In genomic region chr11:82270870-82271269, GRCh38 we compare ENCODE assay signal across 37 cellular contexts.
"Had no signal": no experiment of that assay in that cellular context is flagged by ENCODE, and none has a peak within 500 bp of the region (broad histone marks: within the 10 kb centered on the region; RNA-seq: fewer than 3 reads in every experiment).

No MANE protein-coding gene starts in this region.

- H3K36me3 ChIP-seq: adrenal gland, esophagus muscularis mucosa, gastrocnemius medialis, heart left ventricle, WERI-Rb-1 had no signal

- H3K27me3 ChIP-seq: adrenal gland, body of pancreas, esophagus muscularis mucosa, foreskin keratinocyte, gastrocnemius medialis, heart left ventricle had no signal

- H3K27ac ChIP-seq: adrenal gland, body of pancreas, esophagus muscularis mucosa, foreskin keratinocyte, gastrocnemius medialis, heart left ventricle, WERI-Rb-1 had no signal

- H3K9me3 Mint-ChIP-seq: activated CD4-positive, alpha-beta memory T cell treated with anti-CD3 and anti-CD28 coated beads for 36 hours; activated CD4-positive, alpha-beta T cell treated with anti-CD3 and anti-CD28 coated beads, Interleukin-2, amount 10 ng/mL, durations not matched to agents 24 days and 14 days; activated naive CD4-positive, alpha-beta T cell treated with anti-CD3 and anti-CD28 coated beads for 36 hours; activated naive CD4-positive, alpha-beta T cell treated with anti-CD3 and anti-CD28 coated beads, Interleukin-2, amount 50 U/mL, for 24 hours; activated naive CD8-positive, alpha-beta T cell treated with anti-CD3 and anti-CD28 coated beads for 36 hours; activated T-helper 1 cell treated with anti-CD3 and anti-CD28 coated beads, Interleukin-12 subunit alpha, Interleukin-12 subunit beta, Interleukin-2, Interleukin-4 antibody, amounts not matched to agents 30 ng/mL and 10 ng/mL and 1 ng/mL, durations not matched to agents 14 hours and 24 hours and 36 hours; activated T-helper 2 cell treated with anti-CD3 and anti-CD28 coated beads, Interferon-gamma antibody, Interleukin-2, Interleukin-4, amounts not matched to agents 10 μg/mL and 5 μg/mL and 100 μg/mL, durations not matched to agents 14 hours and 24 hours and 36 hours; T-helper 2 cell treated with Interferon-gamma antibody and Interleukin-4, amounts not matched to agents 5 μg/mL and 100 μg/mL, for 36 hours had no signal

- FAIRE-seq: colon had no signal

- ATAC-seq: activated CD4-positive, alpha-beta T cell treated with anti-CD3 and anti-CD28 coated beads for 36 hours; activated CD8-positive, alpha-beta memory T cell treated with anti-CD3 and anti-CD28 coated beads, Interleukin-2, amount 10 ng/mL, durations not matched to agents 7 days and 5 days; activated CD8-positive, alpha-beta T cell treated with anti-CD3 and anti-CD28 coated beads, Interleukin-2, amount 10 ng/mL, durations not matched to agents 7 days and 5 days; activated naive CD8-positive, alpha-beta T cell treated with anti-CD3 and anti-CD28 coated beads, Interleukin-2, amount 50 U/mL, for 24 hours; body of pancreas; effector memory CD8-positive, alpha-beta T cell; foreskin keratinocyte; gastrocnemius medialis; heart left ventricle; T-helper 17 cell had no signal

- H3K9me3 ChIP-seq: adrenal gland, body of pancreas, esophagus muscularis mucosa, gastrocnemius medialis, heart left ventricle had no signal

- H3K4me3 Mint-ChIP-seq: activated CD4-positive, alpha-beta memory T cell treated with anti-CD3 and anti-CD28 coated beads for 36 hours; activated CD4-positive, alpha-beta T cell treated with anti-CD3 and anti-CD28 coated beads for 36 hours; activated CD4-positive, alpha-beta T cell treated with anti-CD3 and anti-CD28 coated beads, Interleukin-2, amount 10 ng/mL, durations not matched to agents 24 days and 14 days; activated CD8-positive, alpha-beta memory T cell treated with anti-CD3 and anti-CD28 coated beads, Interleukin-2, amount 10 ng/mL, durations not matched to agents 7 days and 5 days; activated CD8-positive, alpha-beta T cell treated with anti-CD3 and anti-CD28 coated beads, Interleukin-2, amount 10 ng/mL, durations not matched to agents 7 days and 5 days; activated naive CD4-positive, alpha-beta T cell treated with anti-CD3 and anti-CD28 coated beads for 36 hours; activated naive CD4-positive, alpha-beta T cell treated with anti-CD3 and anti-CD28 coated beads, Interleukin-2, amount 50 U/mL, for 24 hours; activated naive CD8-positive, alpha-beta T cell treated with anti-CD3 and anti-CD28 coated beads for 36 hours; activated naive CD8-positive, alpha-beta T cell treated with anti-CD3 and anti-CD28 coated beads, Interleukin-2, amount 50 U/mL, for 24 hours; activated T-helper 1 cell treated with anti-CD3 and anti-CD28 coated beads, Interleukin-12 subunit alpha, Interleukin-12 subunit beta, Interleukin-2, Interleukin-4 antibody, amounts not matched to agents 30 ng/mL and 10 ng/mL and 1 ng/mL, durations not matched to agents 14 hours and 24 hours and 36 hours; effector memory CD8-positive, alpha-beta T cell; T-helper 17 cell; T-helper 2 cell treated with Interferon-gamma antibody and Interleukin-4, amounts not matched to agents 5 μg/mL and 100 μg/mL, for 36 hours had no signal

- H3K27me3 Mint-ChIP-seq: activated CD4-positive, alpha-beta T cell treated with anti-CD3 and anti-CD28 coated beads, Interleukin-2, amount 10 ng/mL, durations not matched to agents 24 days and 14 days; activated CD8-positive, alpha-beta memory T cell treated with anti-CD3 and anti-CD28 coated beads, Interleukin-2, amount 10 ng/mL, durations not matched to agents 7 days and 5 days; activated naive CD8-positive, alpha-beta T cell treated with anti-CD3 and anti-CD28 coated beads, Interleukin-2, amount 50 U/mL, for 24 hours; effector memory CD8-positive, alpha-beta T cell; T-helper 17 cell had no signal

- H3K4me1 ChIP-seq: adrenal gland, body of pancreas, esophagus muscularis mucosa, foreskin keratinocyte, gastrocnemius medialis, heart left ventricle had no signal

- H3K27ac Mint-ChIP-seq: activated CD4-positive, alpha-beta memory T cell treated with anti-CD3 and anti-CD28 coated beads for 36 hours; activated CD4-positive, alpha-beta T cell treated with anti-CD3 and anti-CD28 coated beads for 36 hours; activated CD4-positive, alpha-beta T cell treated with anti-CD3 and anti-CD28 coated beads, Interleukin-2, amount 10 ng/mL, durations not matched to agents 24 days and 14 days; activated CD8-positive, alpha-beta memory T cell treated with anti-CD3 and anti-CD28 coated beads, Interleukin-2, amount 10 ng/mL, durations not matched to agents 7 days and 5 days; activated CD8-positive, alpha-beta T cell treated with anti-CD3 and anti-CD28 coated beads, Interleukin-2, amount 10 ng/mL, durations not matched to agents 7 days and 5 days; activated naive CD4-positive, alpha-beta T cell treated with anti-CD3 and anti-CD28 coated beads for 36 hours; activated naive CD4-positive, alpha-beta T cell treated with anti-CD3 and anti-CD28 coated beads, Interleukin-2, amount 50 U/mL, for 24 hours; activated naive CD8-positive, alpha-beta T cell treated with anti-CD3 and anti-CD28 coated beads for 36 hours; activated naive CD8-positive, alpha-beta T cell treated with anti-CD3 and anti-CD28 coated beads, Interleukin-2, amount 50 U/mL, for 24 hours; activated T-helper 1 cell treated with anti-CD3 and anti-CD28 coated beads, Interleukin-12 subunit alpha, Interleukin-12 subunit beta, Interleukin-2, Interleukin-4 antibody, amounts not matched to agents 30 ng/mL and 10 ng/mL and 1 ng/mL, durations not matched to agents 14 hours and 24 hours and 36 hours; activated T-helper 2 cell treated with anti-CD3 and anti-CD28 coated beads, Interferon-gamma antibody, Interleukin-2, Interleukin-4, amounts not matched to agents 10 μg/mL and 5 μg/mL and 100 μg/mL, durations not matched to agents 14 hours and 24 hours and 36 hours; effector memory CD8-positive, alpha-beta T cell; T-helper 17 cell; T-helper 2 cell treated with Interferon-gamma antibody and Interleukin-4, amounts not matched to agents 5 μg/mL and 100 μg/mL, for 36 hours had no signal

- DNase-seq: activated CD4-positive, alpha-beta memory T cell treated with anti-CD3 and anti-CD28 coated beads for 36 hours; activated CD4-positive, alpha-beta T cell treated with anti-CD3 and anti-CD28 coated beads for 36 hours; activated CD4-positive, alpha-beta T cell treated with anti-CD3 and anti-CD28 coated beads, Interleukin-2, amount 10 ng/mL, durations not matched to agents 24 days and 14 days; activated CD4-positive, CD25-positive, alpha-beta regulatory T cell; activated CD4-positive, CD25-positive, alpha-beta regulatory T cell treated with anti-CD3 and anti-CD28 coated beads, Interleukin-2, amount 50 U/mL, for 72 hours; activated CD8-positive, alpha-beta memory T cell treated with anti-CD3 and anti-CD28 coated beads, Interleukin-2, amount 10 ng/mL, durations not matched to agents 7 days and 5 days; activated CD8-positive, alpha-beta memory T cell treated with anti-CD3 and anti-CD28 coated beads, Interleukin-2, amount 50 U/mL, for 4 hours; activated CD8-positive, alpha-beta T cell treated with anti-CD3 and anti-CD28 coated beads, Interleukin-2, amount 10 ng/mL, durations not matched to agents 7 days and 5 days; activated effector memory CD4-positive, alpha-beta T cell treated with anti-CD3 and anti-CD28 coated beads, Interleukin-2, amount 50 U/mL, for 16 hours; activated naive CD4-positive, alpha-beta T cell treated with anti-CD3 and anti-CD28 coated beads for 36 hours; activated naive CD8-positive, alpha-beta T cell treated with anti-CD3 and anti-CD28 coated beads for 36 hours; activated naive CD8-positive, alpha-beta T cell treated with anti-CD3 and anti-CD28 coated beads, Interleukin-2, amount 50 U/mL, for 24 hours; activated T-cell treated with anti-CD3 and anti-CD28 coated beads, Interleukin-2, amount 50 U/mL, for 1 hour; activated T-cell treated with anti-CD3 and anti-CD28 coated beads, Interleukin-2, amount 50 U/mL, for 48 hours; adrenal gland; amygdala; aorta; body of pancreas; caudate nucleus; cortex of kidney; dermis blood vessel endothelial cell; effector CD4-positive, alpha-beta T cell; effector memory CD8-positive, alpha-beta T cell; erythroblast; foreskin keratinocyte; gastrocnemius medialis; glutamatergic neuron; heart left ventricle; T-helper 17 cell; T1000; WERI-Rb-1 had no signal

- H3K4me1 Mint-ChIP-seq: activated CD4-positive, alpha-beta T cell treated with anti-CD3 and anti-CD28 coated beads for 36 hours; activated CD4-positive, alpha-beta T cell treated with anti-CD3 and anti-CD28 coated beads, Interleukin-2, amount 10 ng/mL, durations not matched to agents 24 days and 14 days; activated CD8-positive, alpha-beta memory T cell treated with anti-CD3 and anti-CD28 coated beads, Interleukin-2, amount 10 ng/mL, durations not matched to agents 7 days and 5 days; activated naive CD4-positive, alpha-beta T cell treated with anti-CD3 and anti-CD28 coated beads, Interleukin-2, amount 50 U/mL, for 24 hours; activated naive CD8-positive, alpha-beta T cell treated with anti-CD3 and anti-CD28 coated beads for 36 hours; activated naive CD8-positive, alpha-beta T cell treated with anti-CD3 and anti-CD28 coated beads, Interleukin-2, amount 50 U/mL, for 24 hours; T-helper 17 cell had no signal

- H3K4me3 ChIP-seq: adrenal gland, body of pancreas, esophagus muscularis mucosa, gastrocnemius medialis, heart left ventricle had no signal

- H3K36me3 Mint-ChIP-seq: activated CD4-positive, alpha-beta memory T cell treated with anti-CD3 and anti-CD28 coated beads for 36 hours; activated CD8-positive, alpha-beta memory T cell treated with anti-CD3 and anti-CD28 coated beads, Interleukin-2, amount 10 ng/mL, durations not matched to agents 7 days and 5 days; activated naive CD4-positive, alpha-beta T cell treated with anti-CD3 and anti-CD28 coated beads, Interleukin-2, amount 50 U/mL, for 24 hours; activated naive CD8-positive, alpha-beta T cell treated with anti-CD3 and anti-CD28 coated beads for 36 hours had no signal
